17 cellular contexts compared by ENCODE assay signal in genomic region chr7:71486856-71487628, GRCh38.
DNase-seq lines count a peak whose midpoint lies in the region; ATAC-seq and TF ChIP-seq lines count a peak whose summit lies in the region.
"Had no signal": no experiment of that assay in that cellular context is flagged by ENCODE, and none has a peak within 500 bp of the region (broad histone marks: within the 10 kb centered on the region; RNA-seq: fewer than 3 reads in every experiment).

No MANE protein-coding gene starts in this region.

- H3K9me3 Mint-ChIP-seq in GM23338, result no peaks in the 10 kb centered on the region
- H3K9me3 Mint-ChIP-seq in activated T-helper 2 cell treated with anti-CD3 and anti-CD28 coated beads, Interferon-gamma antibody, Interleukin-2, Interleukin-4, amounts not matched to agents 10 μg/mL and 5 μg/mL and 100 μg/mL, durations not matched to agents 14 hours and 24 hours and 36 hours, result peaks cover 35% of the 10 kb centered on the region

- no peak for TF ChIP-seq POLR2A in body of pancreas (IDR thresholded peaks at IDR 0.05)

- H3K4me1 ChIP-seq in GM23338 (ENCODE audit: insufficient read depth), result 0 out of 2 replicates have a peak, but pooled peaks cover 3% of the 10 kb centered on the region
- H3K4me1 ChIP-seq in body of pancreas, result no peaks in the 10 kb centered on the region
- no peaks in the 10 kb centered on the region for H3K4me1 ChIP-seq in smooth muscle cell (ENCODE audit: low read depth)

- H2AFZ ChIP-seq in GM23338 (no peak overlapping the region), smooth muscle cell (ENCODE audit: low read depth) (no peak overlapping the region)

- DNase-seq in GM23338 (ENCODE audit: low spot score), result no peak
- DNase-seq in body of pancreas, result peak in 2 of 4 donors; percentile 18 to 25
- DNase-seq in left ventricle myocardium superior, result peak; percentile 50
- DNase-seq in smooth muscle cell (lab: John Stamatoyannopoulos, UW; ENCODE audit: unreplicated experiment), result no peak
- DNase-seq in activated T-helper 2 cell treated with anti-CD3 and anti-CD28 coated beads, Interferon-gamma antibody, Interleukin-2, Interleukin-4, amounts not matched to agents 10 μg/mL and 5 μg/mL and 100 μg/mL, durations not matched to agents 14 hours and 24 hours and 36 hours (ENCODE audit: low spot score), result no peak
- no peak for DNase-seq in COR-L47 (lab: John Stamatoyannopoulos, UW)
- DNase-seq in NCI-H1417 (lab: John Stamatoyannopoulos, UW), result no peak
- no peak for DNase-seq in stimulated activated CD4-positive, alpha-beta T cell treated with anti-CD3 and anti-CD28 coated beads, Interleukin-2, amount 100 ng/mL, for 24 hours
- DNase-seq: activated CD4-positive, alpha-beta T cell treated with anti-CD3 and anti-CD28 coated beads, Interleukin-2, amount 10 ng/mL, durations not matched to agents 7 days and 5 days; activated T-cell treated with anti-CD3 and anti-CD28 coated beads, Interleukin-2, amount 50 U/mL, for 72 hours; anterior cingulate cortex; NCI-H1105; NCI-H510A; stimulated activated CD4-positive, alpha-beta T cell treated with anti-CD3 and anti-CD28 coated beads, Interleukin-4, amount 100 ng/mL, for 1 hour; stimulated activated naive B cell treated with anti-CD40 and anti-IgM and Interleukin-4, amounts not matched to agents 10 μg/mL and 1 μg/mL and 100 μg/mL, for 72 hours had no signal

- H3F3A ChIP-seq in GM23338 (replicated peaks; ENCODE audit: low read depth) (no peaks in the 10 kb centered on the region), smooth muscle cell (ENCODE audit: low read depth) (no peaks in the 10 kb centered on the region)

- H3K27me3 ChIP-seq in GM23338 (ENCODE audit: insufficient read depth) (no peaks in the 10 kb centered on the region), body of pancreas (no peaks in the 10 kb centered on the region), smooth muscle cell (ENCODE audit: low read depth) (no peaks in the 10 kb centered on the region)

- no peaks in the 10 kb centered on the region for H3K79me2 ChIP-seq in GM23338 (replicated peaks; ENCODE audit: insufficient read depth)
- H3K79me2 ChIP-seq in smooth muscle cell (ENCODE audit: low read depth), result no peaks in the 10 kb centered on the region

- peaks cover 12% of the 10 kb centered on the region for H3K27me3 Mint-ChIP-seq in GM23338 (ENCODE audit: insufficient read depth, low read depth, poor library complexity)
- no peaks in the 10 kb centered on the region for H3K27me3 Mint-ChIP-seq in activated T-helper 2 cell treated with anti-CD3 and anti-CD28 coated beads, Interferon-gamma antibody, Interleukin-2, Interleukin-4, amounts not matched to agents 10 μg/mL and 5 μg/mL and 100 μg/mL, durations not matched to agents 14 hours and 24 hours and 36 hours (ENCODE audit: low read depth)
- H3K27me3 Mint-ChIP-seq: activated CD4-positive, alpha-beta T cell treated with anti-CD3 and anti-CD28 coated beads, Interleukin-2, amount 10 ng/mL, durations not matched to agents 7 days and 5 days; stimulated activated naive B cell treated with anti-CD40 and anti-IgM and Interleukin-4, amounts not matched to agents 10 μg/mL and 1 μg/mL and 100 μg/mL, for 72 hours had no signal

- WGBS in body of pancreas, 2 donors, result 83% methylated on average over 6 of the region's 6 CpGs
- 35% methylated on average over 6 of the region's 6 CpGs for WGBS in smooth muscle cell (ENCODE audit: low lambda C conversion rate)

- peak overlapping the region; percentile 24 for H3K9ac ChIP-seq in smooth muscle cell (ENCODE audit: low read depth)

- H3K36me3 Mint-ChIP-seq in GM23338 (ENCODE audit: low read depth), result peaks cover 27% of the 10 kb centered on the region
- no peaks in the 10 kb centered on the region for H3K36me3 Mint-ChIP-seq in activated T-helper 2 cell treated with anti-CD3 and anti-CD28 coated beads, Interferon-gamma antibody, Interleukin-2, Interleukin-4, amounts not matched to agents 10 μg/mL and 5 μg/mL and 100 μg/mL, durations not matched to agents 14 hours and 24 hours and 36 hours (ENCODE audit: low read depth)
- H3K36me3 Mint-ChIP-seq: stimulated activated naive B cell treated with anti-CD40 and anti-IgM and Interleukin-4, amounts not matched to agents 10 μg/mL and 1 μg/mL and 100 μg/mL, for 72 hours had no signal

- H3K36me3 ChIP-seq in GM23338 (ENCODE audit: insufficient read depth) (no peaks in the 10 kb centered on the region), body of pancreas (replicated peaks in 1 of 2; ENCODE audit: insufficient read depth in 1 of 2, low read depth in 2 of 2) (no peaks in the 10 kb centered on the region), smooth muscle cell (ENCODE audit: low read depth) (no peaks in the 10 kb centered on the region)

- no peak overlapping the region for H3K4me3 Mint-ChIP-seq in GM23338
- no peak overlapping the region for H3K4me3 Mint-ChIP-seq in activated T-helper 2 cell treated with anti-CD3 and anti-CD28 coated beads, Interferon-gamma antibody, Interleukin-2, Interleukin-4, amounts not matched to agents 10 μg/mL and 5 μg/mL and 100 μg/mL, durations not matched to agents 14 hours and 24 hours and 36 hours (ENCODE audit: low read depth)
- H3K4me3 Mint-ChIP-seq: activated CD4-positive, alpha-beta T cell treated with anti-CD3 and anti-CD28 coated beads, Interleukin-2, amount 10 ng/mL, durations not matched to agents 7 days and 5 days; activated T-cell treated with anti-CD3 and anti-CD28 coated beads, Interleukin-2, amount 50 U/mL, for 72 hours; stimulated activated naive B cell treated with anti-CD40 and anti-IgM and Interleukin-4, amounts not matched to agents 10 μg/mL and 1 μg/mL and 100 μg/mL, for 72 hours; T-helper 1 cell treated with Interleukin-12 subunit alpha and Interleukin-12 subunit beta and Interleukin-4 antibody, amounts not matched to agents 30 μg/mL and 1 μg/mL, for 36 hours had no signal

- no peak for TF ChIP-seq CTCF in GM23338 (conservative IDR thresholded peaks at IDR 0.05; ENCODE audit: low read depth in 2 of 2)
- no peak for TF ChIP-seq CTCF in body of pancreas (IDR thresholded peaks at IDR 0.05)
- no peak for TF ChIP-seq CTCF in smooth muscle cell (IDR thresholded peaks at IDR 0.05; ENCODE audit: borderline replicate concordance, insufficient read depth, poor library complexity, severe bottlenecking)

- no peaks in the 10 kb centered on the region for H3K9me3 ChIP-seq in body of pancreas
- H3K9me3 ChIP-seq in smooth muscle cell (replicated peaks; ENCODE audit: low read depth), result no peaks in the 10 kb centered on the region

- H3K4me1 Mint-ChIP-seq in GM23338, result peaks cover 6% of the 10 kb centered on the region; the same call in 1 of the 3 replicates
- no peaks in the 10 kb centered on the region for H3K4me1 Mint-ChIP-seq in activated T-helper 2 cell treated with anti-CD3 and anti-CD28 coated beads, Interferon-gamma antibody, Interleukin-2, Interleukin-4, amounts not matched to agents 10 μg/mL and 5 μg/mL and 100 μg/mL, durations not matched to agents 14 hours and 24 hours and 36 hours (ENCODE audit: low read depth)
- H3K4me1 Mint-ChIP-seq: activated CD4-positive, alpha-beta T cell treated with anti-CD3 and anti-CD28 coated beads, Interleukin-2, amount 10 ng/mL, durations not matched to agents 7 days and 5 days; stimulated activated naive B cell treated with anti-CD40 and anti-IgM and Interleukin-4, amounts not matched to agents 10 μg/mL and 1 μg/mL and 100 μg/mL, for 72 hours had no signal

- H3K4me2 ChIP-seq in GM23338, result no peak overlapping the region
- H3K4me2 ChIP-seq in smooth muscle cell, result no peak overlapping the region

- H3K27ac Mint-ChIP-seq in GM23338, result peak overlapping the region; percentile 54
- no peak overlapping the region for H3K27ac Mint-ChIP-seq in activated T-helper 2 cell treated with anti-CD3 and anti-CD28 coated beads, Interferon-gamma antibody, Interleukin-2, Interleukin-4, amounts not matched to agents 10 μg/mL and 5 μg/mL and 100 μg/mL, durations not matched to agents 14 hours and 24 hours and 36 hours
- H3K27ac Mint-ChIP-seq: activated CD4-positive, alpha-beta T cell treated with anti-CD3 and anti-CD28 coated beads, Interleukin-2, amount 10 ng/mL, durations not matched to agents 7 days and 5 days; activated T-cell treated with anti-CD3 and anti-CD28 coated beads, Interleukin-2, amount 50 U/mL, for 72 hours; stimulated activated naive B cell treated with anti-CD40 and anti-IgM and Interleukin-4, amounts not matched to agents 10 μg/mL and 1 μg/mL and 100 μg/mL, for 72 hours; T-helper 1 cell treated with Interleukin-12 subunit alpha and Interleukin-12 subunit beta and Interleukin-4 antibody, amounts not matched to agents 30 μg/mL and 1 μg/mL, for 36 hours had no signal

- no peaks in the 10 kb centered on the region for H4K20me1 ChIP-seq in GM23338 (replicated peaks; ENCODE audit: insufficient read depth)
- no peaks in the 10 kb centered on the region for H4K20me1 ChIP-seq in smooth muscle cell (ENCODE audit: low read depth)

- ATAC-seq in GM23338, result no peak
- ATAC-seq in body of pancreas, result peak; percentile 53
- peak; percentile 64 for ATAC-seq in left ventricle myocardium superior
- ATAC-seq: activated T-cell treated with anti-CD3 and anti-CD28 coated beads, Interleukin-2, amount 50 U/mL, for 72 hours; Panc1; stimulated activated naive B cell treated with anti-CD40 and anti-IgM and Interleukin-4, amounts not matched to agents 10 μg/mL and 1 μg/mL and 100 μg/mL, for 72 hours had no signal

- intact Hi-C loops in body of pancreas (cut with DNase I), result no loop called here
- intact Hi-C loops in left ventricle myocardium superior (cut with micrococcal nuclease), result no loop called here
- intact Hi-C loops in activated T-helper 2 cell treated with anti-CD3 and anti-CD28 coated beads, Interferon-gamma antibody, Interleukin-2, Interleukin-4, amounts not matched to agents 10 μg/mL and 5 μg/mL and 100 μg/mL, durations not matched to agents 14 hours and 24 hours and 36 hours (cut with micrococcal nuclease), result no loop called here

- no peak overlapping the region for H3K4me3 ChIP-seq in GM23338
- no peak overlapping the region for H3K4me3 ChIP-seq in body of pancreas
- H3K4me3 ChIP-seq in smooth muscle cell, result no peak overlapping the region

- H3K27ac ChIP-seq in GM23338 (ENCODE audit: low read depth) (no peak overlapping the region), body of pancreas (no peak overlapping the region), smooth muscle cell (ENCODE audit: low read depth) (peak overlapping the region; percentile 90)

- no peaks in the 10 kb centered on the region for H3K9me2 ChIP-seq in GM23338 (ENCODE audit: insufficient read depth)

TF ChIP-seq in GM23338, 12 proteins besides CTCF, POLR2A, EP300 and RAD21 (continues in another document):
- TF ChIP-seq NANOG (IDR thresholded peaks at IDR 0.05; ENCODE audit: borderline replicate concordance), result no peak
- no peak for TF ChIP-seq JUNB (IDR thresholded peaks at IDR 0.05; ENCODE audit: unreplicated experiment)
- no peak for TF ChIP-seq ZNF114 (CRISPR knock-in tag; IDR thresholded peaks at IDR 0.05)
- no peak for TF ChIP-seq CREB1 (CRISPR knock-in tag; IDR thresholded peaks at IDR 0.05; ENCODE audit: low read depth)
- TF ChIP-seq EZH2phosphoT487 (IDR thresholded peaks at IDR 0.05; ENCODE audit: unreplicated experiment), result no peak
